In the genomic region with DNA sequence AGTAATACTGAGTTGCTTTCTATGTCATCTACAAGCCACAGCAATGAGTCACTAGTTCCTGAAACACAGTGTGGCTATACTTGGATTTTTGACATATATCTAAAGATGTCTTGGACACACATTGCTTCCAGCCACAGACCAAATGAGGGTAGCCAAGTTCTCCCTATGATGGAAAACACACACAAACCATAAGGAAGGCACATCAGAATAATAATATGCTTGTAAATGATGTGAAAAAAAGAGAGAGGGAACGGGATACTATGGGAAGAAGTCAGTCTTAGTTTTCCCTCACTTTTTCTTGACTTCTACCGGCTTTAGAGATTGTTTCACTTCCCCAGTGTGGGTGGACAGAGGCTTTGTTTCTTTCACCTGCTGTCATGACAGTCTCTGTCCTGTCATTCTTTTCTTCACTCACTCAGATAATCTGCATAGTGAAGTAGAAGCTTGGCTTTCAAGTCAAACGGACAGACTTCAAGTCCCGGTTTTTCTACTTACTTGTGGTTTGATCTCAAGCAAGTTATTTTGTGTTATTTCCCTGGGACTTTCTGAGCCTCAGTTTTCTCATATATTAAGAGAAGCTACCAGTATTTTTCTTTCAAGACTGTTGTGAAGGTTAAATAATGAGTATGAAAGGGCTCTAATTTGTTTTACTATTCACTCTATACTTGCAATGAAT, we compare ENCODE assay signal across 1 cellular context.
A peak's percentile ranks its signal among the peaks of the same experiment; 100 is the strongest.
TF ChIP-seq lines count a peak whose summit lies in the region.

No MANE protein-coding gene starts in this region.

TF ChIP-seq in GM12878, 131 proteins besides CTCF, POLR2A, EP300 and RAD21 (continued from another document and continues in another):
- TF ChIP-seq, protein P1, sequence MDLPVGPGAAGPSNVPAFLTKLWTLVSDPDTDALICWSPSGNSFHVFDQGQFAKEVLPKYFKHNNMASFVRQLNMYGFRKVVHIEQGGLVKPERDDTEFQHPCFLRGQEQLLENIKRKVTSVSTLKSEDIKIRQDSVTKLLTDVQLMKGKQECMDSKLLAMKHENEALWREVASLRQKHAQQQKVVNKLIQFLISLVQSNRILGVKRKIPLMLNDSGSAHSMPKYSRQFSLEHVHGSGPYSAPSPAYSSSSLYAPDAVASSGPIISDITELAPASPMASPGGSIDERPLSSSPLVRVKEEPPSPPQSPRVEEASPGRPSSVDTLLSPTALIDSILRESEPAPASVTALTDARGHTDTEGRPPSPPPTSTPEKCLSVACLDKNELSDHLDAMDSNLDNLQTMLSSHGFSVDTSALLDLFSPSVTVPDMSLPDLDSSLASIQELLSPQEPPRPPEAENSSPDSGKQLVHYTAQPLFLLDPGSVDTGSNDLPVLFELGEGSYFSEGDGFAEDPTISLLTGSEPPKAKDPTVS (IDR thresholded peaks at IDR 0.05; ENCODE audit: low read depth, low read length), result no peak
- TF ChIP-seq, protein P2, sequence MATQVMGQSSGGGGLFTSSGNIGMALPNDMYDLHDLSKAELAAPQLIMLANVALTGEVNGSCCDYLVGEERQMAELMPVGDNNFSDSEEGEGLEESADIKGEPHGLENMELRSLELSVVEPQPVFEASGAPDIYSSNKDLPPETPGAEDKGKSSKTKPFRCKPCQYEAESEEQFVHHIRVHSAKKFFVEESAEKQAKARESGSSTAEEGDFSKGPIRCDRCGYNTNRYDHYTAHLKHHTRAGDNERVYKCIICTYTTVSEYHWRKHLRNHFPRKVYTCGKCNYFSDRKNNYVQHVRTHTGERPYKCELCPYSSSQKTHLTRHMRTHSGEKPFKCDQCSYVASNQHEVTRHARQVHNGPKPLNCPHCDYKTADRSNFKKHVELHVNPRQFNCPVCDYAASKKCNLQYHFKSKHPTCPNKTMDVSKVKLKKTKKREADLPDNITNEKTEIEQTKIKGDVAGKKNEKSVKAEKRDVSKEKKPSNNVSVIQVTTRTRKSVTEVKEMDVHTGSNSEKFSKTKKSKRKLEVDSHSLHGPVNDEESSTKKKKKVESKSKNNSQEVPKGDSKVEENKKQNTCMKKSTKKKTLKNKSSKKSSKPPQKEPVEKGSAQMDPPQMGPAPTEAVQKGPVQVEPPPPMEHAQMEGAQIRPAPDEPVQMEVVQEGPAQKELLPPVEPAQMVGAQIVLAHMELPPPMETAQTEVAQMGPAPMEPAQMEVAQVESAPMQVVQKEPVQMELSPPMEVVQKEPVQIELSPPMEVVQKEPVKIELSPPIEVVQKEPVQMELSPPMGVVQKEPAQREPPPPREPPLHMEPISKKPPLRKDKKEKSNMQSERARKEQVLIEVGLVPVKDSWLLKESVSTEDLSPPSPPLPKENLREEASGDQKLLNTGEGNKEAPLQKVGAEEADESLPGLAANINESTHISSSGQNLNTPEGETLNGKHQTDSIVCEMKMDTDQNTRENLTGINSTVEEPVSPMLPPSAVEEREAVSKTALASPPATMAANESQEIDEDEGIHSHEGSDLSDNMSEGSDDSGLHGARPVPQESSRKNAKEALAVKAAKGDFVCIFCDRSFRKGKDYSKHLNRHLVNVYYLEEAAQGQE (IDR thresholded peaks at IDR 0.05; ENCODE audit: low read depth, low read length), result no peak
- TF ChIP-seq MXI1 (IDR thresholded peaks at IDR 0.05; ENCODE audit: low read depth, low read length) (0 out of 2 replicates have a peak, but pooled peaks have one; percentile 15), YBX1 (IDR thresholded peaks at IDR 0.05) (no peak), TARDBP (IDR thresholded peaks at IDR 0.05; ENCODE audit: borderline replicate concordance) (no peak), ASH2L (IDR thresholded peaks at IDR 0.05; ENCODE audit: borderline replicate concordance, low read depth) (peak; percentile 49; the same call in 1 of the 2 replicates), POLR2AphosphoS5 (IDR thresholded peaks at IDR 0.05; ENCODE audit: low read length) (no peak), MTA2 (IDR thresholded peaks at IDR 0.05; ENCODE audit: low read depth) (peak; percentile 85), HCFC1 (IDR thresholded peaks at IDR 0.05; ENCODE audit: low read length) (no peak), EGR1 (IDR thresholded peaks at IDR 0.05; ENCODE audit: borderline replicate concordance in 1 of 2, low read depth in 2 of 2, low read length in 2 of 2) (peak in 1 of 2 experiments; percentile 77; a peak in 1 of 3 replicates), KLF5 (IDR thresholded peaks at IDR 0.05; ENCODE audit: partially characterized antibody) (no peak), WRNIP1 (IDR thresholded peaks at IDR 0.05; ENCODE audit: borderline replicate concordance, low read depth, low read length) (no peak), NRF1 (conservative IDR thresholded peaks at IDR 0.05; ENCODE audit: low read depth, low read length) (no peak), ZNF622 (IDR thresholded peaks at IDR 0.05) (no peak), RFX5 (IDR thresholded peaks at IDR 0.05; ENCODE audit: low read depth, low read length) (no peak), HDAC6 (IDR thresholded peaks at IDR 0.05; ENCODE audit: unreplicated experiment) (no peak), RCOR1 (conservative IDR thresholded peaks at IDR 0.05; ENCODE audit: low read depth, low read length) (no peak), CBX3 (IDR thresholded peaks at IDR 0.05; ENCODE audit: borderline replicate concordance, low read depth) (no peak), FOXM1 (IDR thresholded peaks at IDR 0.05; ENCODE audit: low read depth, low read length) (peak; percentile 93), ZNF274 (IDR thresholded peaks at IDR 0.05; ENCODE audit: insufficient read depth, insufficient read length) (no peak)
- TF ChIP-seq, protein P3, sequence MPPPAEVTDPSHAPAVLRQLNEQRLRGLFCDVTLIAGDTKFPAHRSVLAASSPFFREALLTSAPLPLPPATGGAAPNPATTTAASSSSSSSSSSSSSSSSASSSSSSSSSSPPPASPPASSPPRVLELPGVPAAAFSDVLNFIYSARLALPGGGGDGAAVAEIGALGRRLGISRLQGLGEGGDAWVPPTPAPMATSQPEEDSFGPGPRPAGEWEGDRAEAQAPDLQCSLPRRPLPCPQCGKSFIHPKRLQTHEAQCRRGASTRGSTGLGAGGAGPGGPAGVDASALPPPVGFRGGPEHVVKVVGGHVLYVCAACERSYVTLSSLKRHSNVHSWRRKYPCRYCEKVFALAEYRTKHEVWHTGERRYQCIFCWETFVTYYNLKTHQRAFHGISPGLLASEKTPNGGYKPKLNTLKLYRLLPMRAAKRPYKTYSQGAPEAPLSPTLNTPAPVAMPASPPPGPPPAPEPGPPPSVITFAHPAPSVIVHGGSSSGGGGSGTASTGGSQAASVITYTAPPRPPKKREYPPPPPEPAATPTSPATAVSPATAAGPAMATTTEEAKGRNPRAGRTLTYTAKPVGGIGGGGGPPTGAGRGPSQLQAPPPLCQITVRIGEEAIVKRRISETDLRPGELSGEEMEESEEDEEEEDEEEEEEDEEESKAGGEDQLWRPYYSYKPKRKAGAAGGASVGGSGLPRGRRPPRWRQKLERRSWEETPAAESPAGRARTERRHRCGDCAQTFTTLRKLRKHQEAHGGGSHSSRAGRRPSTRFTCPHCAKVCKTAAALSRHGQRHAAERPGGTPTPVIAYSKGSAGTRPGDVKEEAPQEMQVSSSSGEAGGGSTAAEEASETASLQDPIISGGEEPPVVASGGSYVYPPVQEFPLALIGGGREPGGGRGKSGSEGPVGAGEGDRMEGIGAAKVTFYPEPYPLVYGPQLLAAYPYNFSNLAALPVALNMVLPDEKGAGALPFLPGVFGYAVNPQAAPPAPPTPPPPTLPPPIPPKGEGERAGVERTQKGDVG (CRISPR knock-in tag; IDR thresholded peaks at IDR 0.05), result no peak
- TF ChIP-seq, protein P4, sequence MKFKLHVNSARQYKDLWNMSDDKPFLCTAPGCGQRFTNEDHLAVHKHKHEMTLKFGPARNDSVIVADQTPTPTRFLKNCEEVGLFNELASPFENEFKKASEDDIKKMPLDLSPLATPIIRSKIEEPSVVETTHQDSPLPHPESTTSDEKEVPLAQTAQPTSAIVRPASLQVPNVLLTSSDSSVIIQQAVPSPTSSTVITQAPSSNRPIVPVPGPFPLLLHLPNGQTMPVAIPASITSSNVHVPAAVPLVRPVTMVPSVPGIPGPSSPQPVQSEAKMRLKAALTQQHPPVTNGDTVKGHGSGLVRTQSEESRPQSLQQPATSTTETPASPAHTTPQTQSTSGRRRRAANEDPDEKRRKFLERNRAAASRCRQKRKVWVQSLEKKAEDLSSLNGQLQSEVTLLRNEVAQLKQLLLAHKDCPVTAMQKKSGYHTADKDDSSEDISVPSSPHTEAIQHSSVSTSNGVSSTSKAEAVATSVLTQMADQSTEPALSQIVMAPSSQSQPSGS (IDR thresholded peaks at IDR 0.05; ENCODE audit: low read length), result peak; percentile 87
- TF ChIP-seq, protein P5, sequence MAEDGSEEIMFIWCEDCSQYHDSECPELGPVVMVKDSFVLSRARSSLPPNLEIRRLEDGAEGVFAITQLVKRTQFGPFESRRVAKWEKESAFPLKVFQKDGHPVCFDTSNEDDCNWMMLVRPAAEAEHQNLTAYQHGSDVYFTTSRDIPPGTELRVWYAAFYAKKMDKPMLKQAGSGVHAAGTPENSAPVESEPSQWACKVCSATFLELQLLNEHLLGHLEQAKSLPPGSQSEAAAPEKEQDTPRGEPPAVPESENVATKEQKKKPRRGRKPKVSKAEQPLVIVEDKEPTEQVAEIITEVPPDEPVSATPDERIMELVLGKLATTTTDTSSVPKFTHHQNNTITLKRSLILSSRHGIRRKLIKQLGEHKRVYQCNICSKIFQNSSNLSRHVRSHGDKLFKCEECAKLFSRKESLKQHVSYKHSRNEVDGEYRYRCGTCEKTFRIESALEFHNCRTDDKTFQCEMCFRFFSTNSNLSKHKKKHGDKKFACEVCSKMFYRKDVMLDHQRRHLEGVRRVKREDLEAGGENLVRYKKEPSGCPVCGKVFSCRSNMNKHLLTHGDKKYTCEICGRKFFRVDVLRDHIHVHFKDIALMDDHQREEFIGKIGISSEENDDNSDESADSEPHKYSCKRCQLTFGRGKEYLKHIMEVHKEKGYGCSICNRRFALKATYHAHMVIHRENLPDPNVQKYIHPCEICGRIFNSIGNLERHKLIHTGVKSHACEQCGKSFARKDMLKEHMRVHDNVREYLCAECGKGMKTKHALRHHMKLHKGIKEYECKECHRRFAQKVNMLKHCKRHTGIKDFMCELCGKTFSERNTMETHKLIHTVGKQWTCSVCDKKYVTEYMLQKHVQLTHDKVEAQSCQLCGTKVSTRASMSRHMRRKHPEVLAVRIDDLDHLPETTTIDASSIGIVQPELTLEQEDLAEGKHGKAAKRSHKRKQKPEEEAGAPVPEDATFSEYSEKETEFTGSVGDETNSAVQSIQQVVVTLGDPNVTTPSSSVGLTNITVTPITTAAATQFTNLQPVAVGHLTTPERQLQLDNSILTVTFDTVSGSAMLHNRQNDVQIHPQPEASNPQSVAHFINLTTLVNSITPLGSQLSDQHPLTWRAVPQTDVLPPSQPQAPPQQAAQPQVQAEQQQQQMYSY (CRISPR knock-in tag; IDR thresholded peaks at IDR 0.05), result no peak
- TF ChIP-seq, protein P6, sequence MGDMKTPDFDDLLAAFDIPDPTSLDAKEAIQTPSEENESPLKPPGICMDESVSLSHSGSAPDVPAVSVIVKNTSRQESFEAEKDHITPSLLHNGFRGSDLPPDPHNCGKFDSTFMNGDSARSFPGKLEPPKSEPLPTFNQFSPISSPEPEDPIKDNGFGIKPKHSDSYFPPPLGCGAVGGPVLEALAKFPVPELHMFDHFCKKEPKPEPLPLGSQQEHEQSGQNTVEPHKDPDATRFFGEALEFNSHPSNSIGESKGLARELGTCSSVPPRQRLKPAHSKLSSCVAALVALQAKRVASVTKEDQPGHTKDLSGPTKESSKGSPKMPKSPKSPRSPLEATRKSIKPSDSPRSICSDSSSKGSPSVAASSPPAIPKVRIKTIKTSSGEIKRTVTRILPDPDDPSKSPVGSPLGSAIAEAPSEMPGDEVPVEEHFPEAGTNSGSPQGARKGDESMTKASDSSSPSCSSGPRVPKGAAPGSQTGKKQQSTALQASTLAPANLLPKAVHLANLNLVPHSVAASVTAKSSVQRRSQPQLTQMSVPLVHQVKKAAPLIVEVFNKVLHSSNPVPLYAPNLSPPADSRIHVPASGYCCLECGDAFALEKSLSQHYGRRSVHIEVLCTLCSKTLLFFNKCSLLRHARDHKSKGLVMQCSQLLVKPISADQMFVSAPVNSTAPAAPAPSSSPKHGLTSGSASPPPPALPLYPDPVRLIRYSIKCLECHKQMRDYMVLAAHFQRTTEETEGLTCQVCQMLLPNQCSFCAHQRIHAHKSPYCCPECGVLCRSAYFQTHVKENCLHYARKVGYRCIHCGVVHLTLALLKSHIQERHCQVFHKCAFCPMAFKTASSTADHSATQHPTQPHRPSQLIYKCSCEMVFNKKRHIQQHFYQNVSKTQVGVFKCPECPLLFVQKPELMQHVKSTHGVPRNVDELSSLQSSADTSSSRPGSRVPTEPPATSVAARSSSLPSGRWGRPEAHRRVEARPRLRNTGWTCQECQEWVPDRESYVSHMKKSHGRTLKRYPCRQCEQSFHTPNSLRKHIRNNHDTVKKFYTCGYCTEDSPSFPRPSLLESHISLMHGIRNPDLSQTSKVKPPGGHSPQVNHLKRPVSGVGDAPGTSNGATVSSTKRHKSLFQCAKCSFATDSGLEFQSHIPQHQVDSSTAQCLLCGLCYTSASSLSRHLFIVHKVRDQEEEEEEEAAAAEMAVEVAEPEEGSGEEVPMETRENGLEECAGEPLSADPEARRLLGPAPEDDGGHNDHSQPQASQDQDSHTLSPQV (IDR thresholded peaks at IDR 0.05), result no peak
- TF ChIP-seq, protein P7, sequence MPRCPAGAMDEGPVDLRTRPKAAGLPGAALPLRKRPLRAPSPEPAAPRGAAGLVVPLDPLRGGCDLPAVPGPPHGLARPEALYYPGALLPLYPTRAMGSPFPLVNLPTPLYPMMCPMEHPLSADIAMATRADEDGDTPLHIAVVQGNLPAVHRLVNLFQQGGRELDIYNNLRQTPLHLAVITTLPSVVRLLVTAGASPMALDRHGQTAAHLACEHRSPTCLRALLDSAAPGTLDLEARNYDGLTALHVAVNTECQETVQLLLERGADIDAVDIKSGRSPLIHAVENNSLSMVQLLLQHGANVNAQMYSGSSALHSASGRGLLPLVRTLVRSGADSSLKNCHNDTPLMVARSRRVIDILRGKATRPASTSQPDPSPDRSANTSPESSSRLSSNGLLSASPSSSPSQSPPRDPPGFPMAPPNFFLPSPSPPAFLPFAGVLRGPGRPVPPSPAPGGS (IDR thresholded peaks at IDR 0.05; ENCODE audit: borderline replicate concordance, insufficient read depth, low read depth, low read length, poor library complexity, severe bottlenecking), result peak; percentile 51
- TF ChIP-seq, protein P8, sequence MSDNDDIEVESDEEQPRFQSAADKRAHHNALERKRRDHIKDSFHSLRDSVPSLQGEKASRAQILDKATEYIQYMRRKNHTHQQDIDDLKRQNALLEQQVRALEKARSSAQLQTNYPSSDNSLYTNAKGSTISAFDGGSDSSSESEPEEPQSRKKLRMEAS (IDR thresholded peaks at IDR 0.05; ENCODE audit: low read depth, low read length), result no peak
